In genomic region chr14:31440280-31440679, GRCh38 we compare ENCODE assay signal across 23 cellular contexts. TPM values are rescaled to one million over a fixed set of nuclear protein-coding genes. Genes with fewer than 3 reads are reported as not detected.
DNase-seq lines count a peak whose midpoint lies in the region; FAIRE-seq and TF ChIP-seq lines count a peak whose summit lies in the region.
"Had no signal": no experiment of that assay in that cellular context is flagged by ENCODE, and none has a peak within 500 bp of the region (broad histone marks: within the 10 kb centered on the region; RNA-seq: fewer than 3 reads in every experiment).

No MANE protein-coding gene starts in this region.

- TF ChIP-seq CTCF in Caco-2 (IDR thresholded peaks at IDR 0.05; ENCODE audit: insufficient read depth in 1 of 2, low read depth in 1 of 2, low read length in 1 of 2, severe bottlenecking in 1 of 2, unreplicated experiment in 1 of 2) (no peak), neural progenitor cell (IDR thresholded peaks at IDR 0.05) (no peak), vagina (IDR thresholded peaks at IDR 0.05) (no peak), glutamatergic neuron (IDR thresholded peaks at IDR 0.05; ENCODE audit: partially characterized antibody, unreplicated experiment) (no peak)

- no peaks in the 10 kb centered on the region for H3K27me3 Mint-ChIP-seq in Caco-2 (ENCODE audit: insufficient read depth, unreplicated experiment)
- peaks cover 2% of the 10 kb centered on the region for H3K27me3 Mint-ChIP-seq in neural progenitor cell (ENCODE audit: insufficient read depth, low read depth)
- no peaks in the 10 kb centered on the region for H3K27me3 Mint-ChIP-seq in glutamatergic neuron (ENCODE audit: unreplicated experiment)
- H3K27me3 Mint-ChIP-seq: B cell had no signal

- H3K27me3 ChIP-seq in Caco-2 (replicated peaks; ENCODE audit: control insufficient read depth, insufficient read depth, low read length) (no peaks in the 10 kb centered on the region), neural progenitor cell (no peaks in the 10 kb centered on the region), vagina (no peaks in the 10 kb centered on the region)

- no peak for TF ChIP-seq POLR2A in vagina (IDR thresholded peaks at IDR 0.05)

- H3K36me3 Mint-ChIP-seq in Caco-2 (ENCODE audit: insufficient read depth, unreplicated experiment) (no peaks in the 10 kb centered on the region), neural progenitor cell (peaks cover 16% of the 10 kb centered on the region), glutamatergic neuron (ENCODE audit: unreplicated experiment) (peaks cover 4% of the 10 kb centered on the region)

- intact Hi-C loops in Caco-2 (cut with micrococcal nuclease; ENCODE audit: unreplicated experiment) (no loop called here), vagina (cut with DNase I) (no loop called here)

- peaks cover 3% of the 10 kb centered on the region; the same call in 1 of the 2 replicates for H3K9me3 ChIP-seq in Caco-2
- H3K9me3 ChIP-seq in neural progenitor cell (ENCODE audit: low read depth), result no peaks in the 10 kb centered on the region
- no peaks in the 10 kb centered on the region for H3K9me3 ChIP-seq in vagina

- H3K4me3 Mint-ChIP-seq in Caco-2 (ENCODE audit: unreplicated experiment) (no peak overlapping the region), neural progenitor cell (no peak overlapping the region), glutamatergic neuron (ENCODE audit: unreplicated experiment) (no peak overlapping the region)
- H3K4me3 Mint-ChIP-seq: B cell, CD14-positive monocyte had no signal

- BruUV-seq in Caco-2 (replicated peaks; lab: Mats Ljungman, UMichigan), result no TSS peak

- H3K4me1 Mint-ChIP-seq in Caco-2 (ENCODE audit: low read depth, unreplicated experiment) (no peaks in the 10 kb centered on the region), neural progenitor cell (peaks cover 10% of the 10 kb centered on the region), glutamatergic neuron (ENCODE audit: low read depth, unreplicated experiment) (no peaks in the 10 kb centered on the region)

- H3K9me3 Mint-ChIP-seq in Caco-2 (ENCODE audit: unreplicated experiment), result peaks cover 14% of the 10 kb centered on the region
- peaks cover 12% of the 10 kb centered on the region for H3K9me3 Mint-ChIP-seq in neural progenitor cell
- no peaks in the 10 kb centered on the region for H3K9me3 Mint-ChIP-seq in glutamatergic neuron (ENCODE audit: unreplicated experiment)

- DNase-seq in Caco-2, result no peak
- DNase-seq in HTR-8/SVneo (ENCODE audit: insufficient read length, low spot score), result no peak
- DNase-seq in neural progenitor cell (ENCODE audit: low spot score), result no peak
- no peak for DNase-seq in vagina (ENCODE audit: extremely low spot score in 2 of 2)
- DNase-seq in activated CD4-positive, CD25-positive, alpha-beta regulatory T cell (lab: John Stamatoyannopoulos, UW), result no peak
- DNase-seq in glutamatergic neuron, result no peak
- DNase-seq: DMS53; Kasumi-1; MM.1S; NCI-H1092 treated with DMSO at 0.1 percent for 48 hours; NCI-H146; NCI-H2029; NCI-H226; NCI-H510A treated with DMSO at 0.1 percent for 48 hours; NCI-H774; NK-92 treated with Interleukin-12 subunit alpha and Interleukin-12 subunit beta, amount 100 ng/mL, for 24 hours; SIG-M5 had no signal

- CTCF ChIA-PET in Caco-2 (lab: Charles Lee), result no interaction called here

- H3K4me1 ChIP-seq in Caco-2 (peaks cover 22% of the 10 kb centered on the region), neural progenitor cell (no peaks in the 10 kb centered on the region), vagina (peaks cover 8% of the 10 kb centered on the region)

- no peaks in the 10 kb centered on the region for H4K20me1 ChIP-seq in neural progenitor cell (ENCODE audit: low read depth)

- no peaks in the 10 kb centered on the region for H3F3A ChIP-seq in neural progenitor cell (ENCODE audit: low read depth)

- POLR2A ChIA-PET in Caco-2 (lab: Charles Lee), result interaction anchor here (1.3 kb wide), 1 partner anchor 20 kb away, joined by 5 read pairs; the partner anchor contains the start of gene HEATR5A

- H2AFZ ChIP-seq in neural progenitor cell (replicated peaks), result no peak overlapping the region

- peak overlapping the region; percentile 25 for H3K27ac ChIP-seq in cingulate gyrus (ENCODE audit: low read depth, low read length)
- H3K27ac ChIP-seq in neural progenitor cell, result no peak overlapping the region
- H3K27ac ChIP-seq in vagina, result no peak overlapping the region

- H3K27ac Mint-ChIP-seq in Caco-2 (ENCODE audit: unreplicated experiment) (peak overlapping the region; percentile 85), neural progenitor cell (peak overlapping the region; percentile 29), glutamatergic neuron (ENCODE audit: unreplicated experiment) (no peak overlapping the region)
- H3K27ac Mint-ChIP-seq: B cell, CD14-positive monocyte had no signal

- peak; percentile 28 for FAIRE-seq in HTR-8/SVneo (lab: Jason Lieb, UNC)
- FAIRE-seq: A204.1, D721Med had no signal

- H3K79me2 ChIP-seq in neural progenitor cell (ENCODE audit: low read depth), result no peaks in the 10 kb centered on the region

- H3K9ac ChIP-seq in neural progenitor cell, result no peak overlapping the region

- no peak overlapping the region for H3K4me3 ChIP-seq in Caco-2 (ENCODE audit: low read depth, low read length)
- H3K4me3 ChIP-seq in neural progenitor cell, result no peak overlapping the region
- H3K4me3 ChIP-seq in vagina, result no peak overlapping the region

- H3K4me2 ChIP-seq in neural progenitor cell, result no peak overlapping the region

- no peaks in the 10 kb centered on the region for H3K36me3 ChIP-seq in Caco-2 (ENCODE audit: control insufficient read depth, insufficient read depth, low read length)
- H3K36me3 ChIP-seq in neural progenitor cell, result no peaks in the 10 kb centered on the region
- no peaks in the 10 kb centered on the region for H3K36me3 ChIP-seq in vagina

RNA-seq across cellular contexts. Expression of gene DTD2, which starts 17.0 kb away (rescaled TPM):
- total RNA-seq in Caco-2 (2022) (16.5 and 20.0 TPM in 2 replicates), neural progenitor cell (ENCODE audit: low replicate concordance) (8.6 and 11.9 TPM in 2 replicates), vagina (31.7 TPM), glutamatergic neuron (ENCODE audit: unreplicated experiment) (10.3 TPM)

RNA-seq across cellular contexts. Expression of gene HEATR5A, which starts 19.9 kb away (rescaled TPM):
- total RNA-seq in Caco-2 (2022) (41.9 and 55.6 TPM in 2 replicates), neural progenitor cell (ENCODE audit: low replicate concordance) (12.9 and 34.7 TPM in 2 replicates), vagina (16.9 TPM), glutamatergic neuron (ENCODE audit: unreplicated experiment) (14.1 TPM)

RNA-seq across cellular contexts. Expression of gene GPR33, which starts 47.6 kb away (rescaled TPM):
- total RNA-seq in Caco-2 (2022) (not detected in 2 replicates), neural progenitor cell (ENCODE audit: low replicate concordance) (not detected in 2 replicates), vagina (not detected), glutamatergic neuron (ENCODE audit: unreplicated experiment) (not detected)
- total RNA-seq: B cell, H4 had no signal
